Comparison of ENCODE assay signal across 35 cellular contexts in genomic region chr21:31711745-31712144, GRCh38.
"Had no signal": no experiment of that assay in that cellular context is flagged by ENCODE, and none has a peak within 500 bp of the region (broad histone marks: within the 10 kb centered on the region; RNA-seq: fewer than 3 reads in every experiment).

No MANE protein-coding gene starts in this region.

- H3K27ac Mint-ChIP-seq: activated CD4-positive, alpha-beta T cell treated with anti-CD3 and anti-CD28 coated beads for 36 hours; activated CD4-positive, alpha-beta T cell treated with anti-CD3 and anti-CD28 coated beads, Interleukin-2, amount 10 ng/mL, durations not matched to agents 7 days and 5 days; activated naive CD8-positive, alpha-beta T cell treated with anti-CD3 and anti-CD28 coated beads for 36 hours; activated T-cell treated with anti-CD3 and anti-CD28 coated beads, Interleukin-2, amount 50 U/mL, for 72 hours; activated T-helper 17 cell treated with anti-CD3 and anti-CD28 coated beads, Interleukin-2, amount 50 U/mL, for 72 hours had no signal

- H3K27me3 Mint-ChIP-seq: activated CD4-positive, alpha-beta T cell treated with anti-CD3 and anti-CD28 coated beads for 36 hours; activated CD4-positive, alpha-beta T cell treated with anti-CD3 and anti-CD28 coated beads, Interleukin-2, amount 10 ng/mL, durations not matched to agents 7 days and 5 days; activated naive CD8-positive, alpha-beta T cell treated with anti-CD3 and anti-CD28 coated beads for 36 hours; activated T-helper 17 cell treated with anti-CD3 and anti-CD28 coated beads, Interleukin-2, amount 50 U/mL, for 72 hours had no signal

- DNase-seq: activated CD4-positive, alpha-beta T cell treated with anti-CD3 and anti-CD28 coated beads for 36 hours; activated CD4-positive, alpha-beta T cell treated with anti-CD3 and anti-CD28 coated beads, Interleukin-2, amount 10 ng/mL, durations not matched to agents 7 days and 5 days; activated CD4-positive, alpha-beta T cell treated with anti-CD3 and anti-CD28 coated beads, Interleukin-2, amount 50 U/mL, for 48 hours; activated CD8-positive, alpha-beta memory T cell treated with anti-CD3 and anti-CD28 coated beads, Interleukin-2, amount 50 U/mL, for 4 hours; activated effector memory CD4-positive, alpha-beta T cell treated with anti-CD3 and anti-CD28 coated beads, Interleukin-2, amount 50 U/mL, for 16 hours; activated naive CD4-positive, alpha-beta T cell; activated naive CD4-positive, alpha-beta T cell treated with anti-CD3 and anti-CD28 coated beads, Interleukin-2, amount 50 U/mL, for 16 hours; activated naive CD8-positive, alpha-beta T cell treated with anti-CD3 and anti-CD28 coated beads for 36 hours; activated T-cell treated with anti-CD3 and anti-CD28 coated beads for 4 hours; activated T-cell treated with anti-CD3 and anti-CD28 coated beads, Interleukin-2, amount 50 U/mL, for 72 hours; amniotic stem cell; aorta; brain microvascular endothelial cell; central memory CD4-positive, alpha-beta T cell; NCI-H1092 treated with DMSO at 0.1 percent for 48 hours; NCI-H1417; NCI-H146; NCI-H187; NCI-H2029 treated with DMSO at 0.1 percent for 48 hours; NCI-H2171 treated with DMSO at 0.1 percent for 48 hours; NCI-H2227 treated with DMSO at 0.1 percent for 48 hours; NCI-H446; NCI-H524; NCI-H69; NCI-H82; PC-3; Peyer's patch; RPMI8226; SIG-M5; SW 1271; T-helper 1 cell; T1000; WERI-Rb-1 had no signal

- H3K4me3 Mint-ChIP-seq: activated CD4-positive, alpha-beta T cell treated with anti-CD3 and anti-CD28 coated beads for 36 hours; activated CD4-positive, alpha-beta T cell treated with anti-CD3 and anti-CD28 coated beads, Interleukin-2, amount 10 ng/mL, durations not matched to agents 7 days and 5 days; activated naive CD8-positive, alpha-beta T cell treated with anti-CD3 and anti-CD28 coated beads for 36 hours; activated T-cell treated with anti-CD3 and anti-CD28 coated beads, Interleukin-2, amount 50 U/mL, for 72 hours; activated T-helper 17 cell treated with anti-CD3 and anti-CD28 coated beads, Interleukin-2, amount 50 U/mL, for 72 hours had no signal

- H3K9me3 ChIP-seq: Peyer's patch had no signal

- ATAC-seq: activated CD4-positive, alpha-beta T cell treated with anti-CD3 and anti-CD28 coated beads for 36 hours; activated T-cell treated with anti-CD3 and anti-CD28 coated beads, Interleukin-2, amount 50 U/mL, for 72 hours; activated T-helper 17 cell treated with anti-CD3 and anti-CD28 coated beads, Interleukin-2, amount 50 U/mL, for 72 hours; PC-3; Right ventricle myocardium inferior had no signal

- H3K9me3 Mint-ChIP-seq: activated CD4-positive, alpha-beta T cell treated with anti-CD3 and anti-CD28 coated beads, Interleukin-2, amount 10 ng/mL, durations not matched to agents 7 days and 5 days; activated naive CD8-positive, alpha-beta T cell treated with anti-CD3 and anti-CD28 coated beads for 36 hours; activated T-cell treated with anti-CD3 and anti-CD28 coated beads, Interleukin-2, amount 50 U/mL, for 72 hours; activated T-helper 17 cell treated with anti-CD3 and anti-CD28 coated beads, Interleukin-2, amount 50 U/mL, for 72 hours had no signal
